In genomic region chr3:146163584-146163983, GRCh38 we compare ENCODE assay signal across 8 cellular contexts. TPM values are rescaled to one million over a fixed set of nuclear protein-coding genes. Genes with fewer than 3 reads are reported as not detected.
DNase-seq lines count a peak whose midpoint lies in the region; TF ChIP-seq lines count a peak whose summit lies in the region.

No MANE protein-coding gene starts in this region.

- no peak for TF ChIP-seq POLR2A in tibial nerve (IDR thresholded peaks at IDR 0.05)

- H3K9me3 ChIP-seq in ascending aorta, result no peaks in the 10 kb centered on the region
- H3K9me3 ChIP-seq in tibial nerve, result no peaks in the 10 kb centered on the region

- peak overlapping the region; percentile 98 to 99 for H3K27ac ChIP-seq in ascending aorta
- H3K27ac ChIP-seq in tibial nerve, result peak overlapping the region in 1 of 4 donors; percentile 36

- H3K27me3 ChIP-seq in ascending aorta, result no peaks in the 10 kb centered on the region
- no peaks in the 10 kb centered on the region for H3K27me3 ChIP-seq in tibial nerve

- H3K4me3 ChIP-seq in ascending aorta, result no peak overlapping the region
- H3K4me3 ChIP-seq in tibial nerve, result no peak overlapping the region

- H3K36me3 ChIP-seq in ascending aorta (no peaks in the 10 kb centered on the region), tibial nerve (no peaks in the 10 kb centered on the region)

- H3K4me1 ChIP-seq in ascending aorta (peaks cover 0 to 39% of the 10 kb centered on the region in 2 donors), tibial nerve (peaks cover 0 to 36% (median 2%) of the 10 kb centered on the region in 4 donors)

- DNase-seq in HPDE6-E6E7 (ENCODE audit: extremely low spot score) (peak; percentile 61), ascending aorta (ENCODE audit: low spot score in 2 of 2) (no peak), hepatic stellate cell (ENCODE audit: low spot score) (peak; percentile 69), tibial nerve (ENCODE audit: low spot score in 2 of 2) (no peak), retina (no peak), NCI-H2196 treated with DMSO at 0.1 percent for 48 hours (lab: John Stamatoyannopoulos, UW; ENCODE audit: unreplicated experiment) (no peak), NCI-H187 treated with DMSO at 0.1 percent for 48 hours (lab: John Stamatoyannopoulos, UW) (no peak), SIG-M5 treated with dmso at 0.1 percent for 504 hours (lab: John Stamatoyannopoulos, UW; ENCODE audit: unreplicated experiment) (no peak)

- WGBS in tibial nerve, 2 donors, result 63 to 66% methylated on average over 2 of the region's 2 CpGs

- intact Hi-C loops in ascending aorta (cut with DNase I), result loop anchor here (5.0 kb wide), 2 partner anchors 89 to 379 kb away; partner anchors contain the start of genes PLSCR1 and PLSCR4

- TF ChIP-seq EP300 in tibial nerve (IDR thresholded peaks at IDR 0.05), result peak in 1 of 2 donors; percentile 68

- peak; percentile 32 to 39 (median 38) for TF ChIP-seq CTCF in ascending aorta (IDR thresholded peaks at IDR 0.05)
- TF ChIP-seq CTCF in tibial nerve (IDR thresholded peaks at IDR 0.05), result peak in 3 of 5 experiments; percentile 5 to 62 (median 52)

RNA-seq across cellular contexts. Expression of gene PLOD2, which starts 2.6 kb away (rescaled TPM):
- total RNA-seq in ascending aorta (41.3 TPM), tibial nerve (10 to 100 TPM; 17.2 to 27.6 (median 19.5) TPM)

Comparison
In these comparisons a context has a peak if more than half of its experiments do, and no peak if none do; other contexts are left out.
1. DNase-seq: peak in HPDE6-E6E7 (single experiment) and hepatic stellate cell (single experiment); none in ascending aorta (0 of 2), tibial nerve (0 of 2), retina (single experiment), NCI-H2196 treated with DMSO at 0.1 percent for 48 hours (single experiment), NCI-H187 treated with DMSO at 0.1 percent for 48 hours (single experiment) and SIG-M5 treated with dmso at 0.1 percent for 504 hours (single experiment).